Comparison of ENCODE assay signal across 8 cellular contexts in the genomic region with DNA sequence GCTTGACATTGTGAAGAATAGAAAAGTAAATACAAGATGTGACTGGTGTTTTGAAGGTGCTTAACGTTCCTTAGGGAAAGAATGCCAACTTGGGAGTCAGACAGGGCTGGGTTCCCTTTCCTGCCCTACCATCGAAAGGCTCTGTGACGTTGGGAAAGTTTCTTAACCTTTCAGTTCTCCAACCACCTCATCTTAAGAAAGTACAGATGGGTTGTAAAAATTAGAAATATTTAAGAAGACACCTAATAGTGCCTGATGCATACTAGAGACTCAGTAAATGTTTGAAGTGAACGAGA. TPM values are rescaled to one million over a fixed set of nuclear protein-coding genes. Genes with fewer than 3 reads are reported as not detected.
DNase-seq lines count a peak whose midpoint lies in the region; ATAC-seq and TF ChIP-seq lines count a peak whose summit lies in the region.

No MANE protein-coding gene starts in this region.

- H3K4me1 ChIP-seq in HUES48 (ENCODE audit: control insufficient read depth, insufficient read depth, low read length) = peaks cover 27% of the 10 kb centered on the region
- peaks cover 25% of the 10 kb centered on the region for H3K4me1 ChIP-seq in iPS-20b (ENCODE audit: insufficient read depth, low read length)
- peaks cover 32 to 63% (median 40%) of the 10 kb centered on the region in 4 donors for H3K4me1 ChIP-seq in stomach

- 0 to 2% (median 1%) methylated on average over 4 of the region's 4 CpGs for WGBS in stomach, 5 donors

- peak overlapping the region; percentile 91 for H3K4me3 Mint-ChIP-seq in activated T-helper 2 cell treated with anti-CD3 and anti-CD28 coated beads, Interferon-gamma antibody, Interleukin-2, Interleukin-4, amounts not matched to agents 10 μg/mL and 5 μg/mL and 100 μg/mL, durations not matched to agents 14 hours and 24 hours and 36 hours (ENCODE audit: low read depth)

- peaks cover 18% of the 10 kb centered on the region for H3K36me3 ChIP-seq in HUES48 (ENCODE audit: control insufficient read depth, insufficient read depth, low read length)
- H3K36me3 ChIP-seq in iPS-20b (ENCODE audit: insufficient read depth, low read depth, low read length) = peaks cover 17% of the 10 kb centered on the region
- H3K36me3 ChIP-seq in stomach = peaks cover 0 to 21% (median 17%) of the 10 kb centered on the region in 4 donors

- H3K9me3 Mint-ChIP-seq in activated T-helper 2 cell treated with anti-CD3 and anti-CD28 coated beads, Interferon-gamma antibody, Interleukin-2, Interleukin-4, amounts not matched to agents 10 μg/mL and 5 μg/mL and 100 μg/mL, durations not matched to agents 14 hours and 24 hours and 36 hours = no peaks in the 10 kb centered on the region

- intact Hi-C loops in activated T-helper 2 cell treated with anti-CD3 and anti-CD28 coated beads, Interferon-gamma antibody, Interleukin-2, Interleukin-4, amounts not matched to agents 10 μg/mL and 5 μg/mL and 100 μg/mL, durations not matched to agents 14 hours and 24 hours and 36 hours (cut with micrococcal nuclease) = loop anchor here (5.0 to 10.0 kb wide), 3 partner anchors 132 to 312 kb away; a partner anchor contains a TSS
- intact Hi-C loops in stomach (cut with DNase I; ENCODE audit: low total_unique reads) = no loop called here

- H3K27me3 Mint-ChIP-seq in activated T-helper 2 cell treated with anti-CD3 and anti-CD28 coated beads, Interferon-gamma antibody, Interleukin-2, Interleukin-4, amounts not matched to agents 10 μg/mL and 5 μg/mL and 100 μg/mL, durations not matched to agents 14 hours and 24 hours and 36 hours (ENCODE audit: low read depth) = no peaks in the 10 kb centered on the region

- no peak for TF ChIP-seq EP300 in stomach (IDR thresholded peaks at IDR 0.05)

- peaks cover 49% of the 10 kb centered on the region for H3K4me1 Mint-ChIP-seq in activated T-helper 2 cell treated with anti-CD3 and anti-CD28 coated beads, Interferon-gamma antibody, Interleukin-2, Interleukin-4, amounts not matched to agents 10 μg/mL and 5 μg/mL and 100 μg/mL, durations not matched to agents 14 hours and 24 hours and 36 hours (ENCODE audit: low read depth)

- DNase-seq in activated T-helper 2 cell treated with anti-CD3 and anti-CD28 coated beads, Interferon-gamma antibody, Interleukin-2, Interleukin-4, amounts not matched to agents 10 μg/mL and 5 μg/mL and 100 μg/mL, durations not matched to agents 14 hours and 24 hours and 36 hours (ENCODE audit: low spot score) = no peak
- DNase-seq in stomach (no peak), omental fat pad (ENCODE audit: low spot score) (no peak), COLO829 (ENCODE audit: low spot score) (no peak)
- no peak for DNase-seq in stimulated activated CD4-positive, alpha-beta T cell treated with anti-CD3 and anti-CD28 coated beads, Interleukin-1b, Interleukin-23, amount 100 ng/mL, for 48 hours

- 0 out of 2 replicates have a peak overlapping the region, but pooled peaks have one; percentile 84 for H3K9ac ChIP-seq in HUES48 (ENCODE audit: low read depth, low read length)
- H3K9ac ChIP-seq in iPS-20b (ENCODE audit: low read depth, low read length) = peak overlapping the region; percentile 76

- ATAC-seq in omental fat pad (ENCODE audit: low FRiP score) = no peak
- no peak for ATAC-seq in HG02981 (IDR thresholded peaks at IDR 0.05; ENCODE audit: unreplicated experiment)

- TF ChIP-seq CTCF in stomach (IDR thresholded peaks at IDR 0.05) (no peak), omental fat pad (IDR thresholded peaks at IDR 0.05) (no peak)

- H3K4me3 ChIP-seq in HUES48 (ENCODE audit: low read depth, low read length) (peak overlapping the region; percentile 80), iPS-20b (ENCODE audit: low read length) (peak overlapping the region; percentile 88), stomach (peak overlapping the region; percentile 80 to 92 (median 88))

- H3K27ac Mint-ChIP-seq in activated T-helper 2 cell treated with anti-CD3 and anti-CD28 coated beads, Interferon-gamma antibody, Interleukin-2, Interleukin-4, amounts not matched to agents 10 μg/mL and 5 μg/mL and 100 μg/mL, durations not matched to agents 14 hours and 24 hours and 36 hours = peak overlapping the region; percentile 84

- H3K9me3 ChIP-seq in HUES48 (ENCODE audit: control insufficient read depth, insufficient read depth, low read length) (no peaks in the 10 kb centered on the region), iPS-20b (ENCODE audit: insufficient read depth, low read depth, low read length) (no peaks in the 10 kb centered on the region), stomach (no peaks in the 10 kb centered on the region)

- H3K27ac ChIP-seq in HUES48 (ENCODE audit: low read depth, low read length) (no peak overlapping the region), iPS-20b (ENCODE audit: low read length) (no peak overlapping the region), stomach (peak overlapping the region; percentile 96 to 100 (median 98))

- TF ChIP-seq POLR2A in stomach (IDR thresholded peaks at IDR 0.05) = no peak

- H3K36me3 Mint-ChIP-seq in activated T-helper 2 cell treated with anti-CD3 and anti-CD28 coated beads, Interferon-gamma antibody, Interleukin-2, Interleukin-4, amounts not matched to agents 10 μg/mL and 5 μg/mL and 100 μg/mL, durations not matched to agents 14 hours and 24 hours and 36 hours (ENCODE audit: low read depth) = peaks cover 46% of the 10 kb centered on the region

- H3K27me3 ChIP-seq in HUES48 (ENCODE audit: control insufficient read depth, insufficient read depth, low read length) = no peaks in the 10 kb centered on the region
- H3K27me3 ChIP-seq in iPS-20b (ENCODE audit: insufficient read depth, low read length) = peaks cover under 1% of the 10 kb centered on the region; the same call in 1 of the 2 replicates
- H3K27me3 ChIP-seq in stomach = no peaks in the 10 kb centered on the region

RNA-seq across cellular contexts. Expression of a gene that starts 1.1 kb away (rescaled TPM):
- 101 and 106 TPM in 2 replicates for total RNA-seq in activated T-helper 2 cell treated with anti-CD3 and anti-CD28 coated beads, Interferon-gamma antibody, Interleukin-2, Interleukin-4, amounts not matched to agents 10 μg/mL and 5 μg/mL and 100 μg/mL, durations not matched to agents 14 hours and 24 hours and 36 hours
- total RNA-seq in stomach = 100 to 1,000 TPM in 1 of 5 donors, 10 to 100 TPM in 4; 23.8 to 199 (median 41.6) TPM
- 10 to 100 TPM in 2 of 3 donors, 1 to 10 TPM in 1; 9.2 to 18.6 (median 11.0) TPM for polyA plus RNA-seq in stomach
- 10 to 100 TPM; 31.3 to 75.7 (median 51.4) TPM for total RNA-seq in omental fat pad

RNA-seq across cellular contexts. Expression of a gene that starts 6.1 kb away (rescaled TPM):
- total RNA-seq in activated T-helper 2 cell treated with anti-CD3 and anti-CD28 coated beads, Interferon-gamma antibody, Interleukin-2, Interleukin-4, amounts not matched to agents 10 μg/mL and 5 μg/mL and 100 μg/mL, durations not matched to agents 14 hours and 24 hours and 36 hours = 101 and 105 TPM in 2 replicates
- 10 to 100 TPM; 21.0 to 66.1 (median 35.7) TPM for total RNA-seq in stomach
- polyA plus RNA-seq in stomach = 10 to 100 TPM; 17.9 to 45.1 (median 20.8) TPM
- 100 to 1,000 TPM in 1 of 4 donors, 10 to 100 TPM in 3; 61.9 to 130 (median 66.3) TPM for total RNA-seq in omental fat pad

RNA-seq across cellular contexts. Expression of a gene that starts 25.1 kb away (rescaled TPM):
- 128 and 138 TPM in 2 replicates for total RNA-seq in activated T-helper 2 cell treated with anti-CD3 and anti-CD28 coated beads, Interferon-gamma antibody, Interleukin-2, Interleukin-4, amounts not matched to agents 10 μg/mL and 5 μg/mL and 100 μg/mL, durations not matched to agents 14 hours and 24 hours and 36 hours
- total RNA-seq in stomach (10 to 100 TPM; 22.6 to 66.5 (median 26.1) TPM), omental fat pad (10 to 100 TPM; 33.4 to 48.4 (median 40.0) TPM)
- 10 to 100 TPM; 31.5 to 58.2 (median 43.3) TPM for polyA plus RNA-seq in stomach

RNA-seq across cellular contexts. Expression of a gene that starts 49.0 kb away (rescaled TPM):
- 121 and 123 TPM in 2 replicates for total RNA-seq in activated T-helper 2 cell treated with anti-CD3 and anti-CD28 coated beads, Interferon-gamma antibody, Interleukin-2, Interleukin-4, amounts not matched to agents 10 μg/mL and 5 μg/mL and 100 μg/mL, durations not matched to agents 14 hours and 24 hours and 36 hours
- 100 to 1,000 TPM; 108 to 387 (median 142) TPM for total RNA-seq in stomach
- polyA plus RNA-seq in stomach = 10 to 100 TPM; 25.3 to 51.8 (median 26.4) TPM
- total RNA-seq in omental fat pad = 100 to 1,000 TPM; 302 to 509 (median 347) TPM

RNA-seq across cellular contexts. Expression of a gene that starts 50.4 kb away (rescaled TPM):
- 10.3 and 11.2 TPM in 2 replicates for total RNA-seq in activated T-helper 2 cell treated with anti-CD3 and anti-CD28 coated beads, Interferon-gamma antibody, Interleukin-2, Interleukin-4, amounts not matched to agents 10 μg/mL and 5 μg/mL and 100 μg/mL, durations not matched to agents 14 hours and 24 hours and 36 hours
- 10 to 100 TPM in 2 of 5 donors, 1 to 10 TPM in 3; 1.8 to 38.4 (median 9.9) TPM for total RNA-seq in stomach
- polyA plus RNA-seq in stomach = 10 to 100 TPM; 40.9 to 43.6 (median 41.3) TPM
- 10 to 100 TPM in 3 of 4 donors, 1 to 10 TPM in 1; 7.6 to 25.9 (median 17.4) TPM for total RNA-seq in omental fat pad

Comparison
In these comparisons a context has a peak if more than half of its experiments do, and no peak if none do; other contexts are left out.
1. H3K27ac ChIP-seq: peak in stomach (5 of 5); none in HUES48 (single experiment) and iPS-20b (single experiment).
2. Peak in every context shown above with its lines, with median percentiles within 50 percentile points of each other: H3K4me3 ChIP-seq.